8 cellular contexts compared by ENCODE assay signal in genomic region chr14:104978774-104979691, GRCh38. TPM values are rescaled to one million over a fixed set of nuclear protein-coding genes. Genes with fewer than 3 reads are reported as not detected.
DNase-seq lines count a peak whose midpoint lies in the region; ATAC-seq and TF ChIP-seq lines count a peak whose summit lies in the region.

No MANE protein-coding gene starts in this region.

- no peak overlapping the region for H3K4me3 ChIP-seq in aorta (ENCODE audit: low read length in 2 of 2)

- peak; percentile 14 for DNase-seq in natural killer cell
- DNase-seq in natural killer cell treated with Interleukin-12 subunit alpha and Interleukin-12 subunit beta and Interleukin-15 and Interleukin-18, amount 100 ng/mL, for 72 hours (ENCODE audit: low spot score), result no peak
- no peak for DNase-seq in effector memory CD8-positive, alpha-beta T cell
- DNase-seq in mesothelial cell of epicardium (ENCODE audit: low spot score in 2 of 2, unreplicated experiment in 2 of 2), result no peak
- DNase-seq in aorta, result peak; percentile 46 to 74
- DNase-seq in NCI-H446 treated with DMSO at 0.1 percent for 48 hours (lab: John Stamatoyannopoulos, UW), result no peak
- DNase-seq in NCI-H2107 (lab: John Stamatoyannopoulos, UW), result no peak

- intact Hi-C loops in natural killer cell (cut with micrococcal nuclease) (loop anchor here (10.0 kb wide), 1 partner anchor 376 kb away; no protein-coding TSS in a partner anchor), aorta (cut with DNase I) (no loop called here)

- H3K27me3 ChIP-seq in aorta (ENCODE audit: control insufficient read depth in 1 of 2, insufficient read depth in 2 of 2, low read length in 1 of 2), result no peaks in the 10 kb centered on the region

- no peak for ATAC-seq in natural killer cell
- no peak for ATAC-seq in natural killer cell treated with Interleukin-12 subunit alpha and Interleukin-12 subunit beta and Interleukin-15 and Interleukin-18, amount 100 ng/mL, for 72 hours
- ATAC-seq in effector memory CD8-positive, alpha-beta T cell (replicated peaks), result no peak
- no peak for ATAC-seq in aorta (ENCODE audit: low FRiP score)
- ATAC-seq in activated CD4-positive, CD25-positive, alpha-beta regulatory T cell treated with anti-CD3 and anti-CD28 coated beads, Interleukin-2, amount 50 U/mL, for 24 hours, result no peak

- H3K27ac Mint-ChIP-seq in natural killer cell, result peak overlapping the region in 1 of 2 donors; percentile 5
- no peak overlapping the region for H3K27ac Mint-ChIP-seq in natural killer cell treated with Interleukin-12 subunit alpha and Interleukin-12 subunit beta and Interleukin-15 and Interleukin-18, amount 100 ng/mL, for 72 hours
- H3K27ac Mint-ChIP-seq in effector memory CD8-positive, alpha-beta T cell, result no peak overlapping the region
- no peak overlapping the region for H3K27ac Mint-ChIP-seq in mesothelial cell of epicardium

- no peak for TF ChIP-seq CTCF in natural killer cell (IDR thresholded peaks at IDR 0.05)
- no peak for TF ChIP-seq CTCF in mesothelial cell of epicardium (IDR thresholded peaks at IDR 0.05; ENCODE audit: unreplicated experiment)

- H3K27ac ChIP-seq in aorta (ENCODE audit: low read depth in 1 of 2, low read length in 2 of 2), result no peak overlapping the region

- peaks cover 11 to 24% of the 10 kb centered on the region in 2 donors for H3K4me1 Mint-ChIP-seq in natural killer cell
- H3K4me1 Mint-ChIP-seq in natural killer cell treated with Interleukin-12 subunit alpha and Interleukin-12 subunit beta and Interleukin-15 and Interleukin-18, amount 100 ng/mL, for 72 hours (ENCODE audit: low read depth in 2 of 2), result peaks cover 9 to 11% of the 10 kb centered on the region in 2 donors
- H3K4me1 Mint-ChIP-seq in effector memory CD8-positive, alpha-beta T cell (ENCODE audit: low read depth in 2 of 2), result peaks cover 10 to 14% of the 10 kb centered on the region in 2 donors
- H3K4me1 Mint-ChIP-seq in mesothelial cell of epicardium, result peaks cover 11% of the 10 kb centered on the region

- WGBS in aorta, 2 donors, result 68% methylated on average over 32 of the region's 32 CpGs

- H3K9me3 ChIP-seq in aorta (ENCODE audit: control insufficient read depth, low read length), result no peaks in the 10 kb centered on the region

- H3K4me1 ChIP-seq in aorta (ENCODE audit: control insufficient read depth in 1 of 2, insufficient read depth in 2 of 2, low read length in 2 of 2), result no peaks in the 10 kb centered on the region

- H3K4me3 Mint-ChIP-seq in natural killer cell (peak overlapping the region; percentile 47), mesothelial cell of epicardium (peak overlapping the region; percentile 55)
- H3K4me3 Mint-ChIP-seq in natural killer cell treated with Interleukin-12 subunit alpha and Interleukin-12 subunit beta and Interleukin-15 and Interleukin-18, amount 100 ng/mL, for 72 hours, result no peak overlapping the region
- peak overlapping the region; percentile 35 to 45 for H3K4me3 Mint-ChIP-seq in effector memory CD8-positive, alpha-beta T cell

- H3K36me3 Mint-ChIP-seq in natural killer cell, result no peaks in the 10 kb centered on the region
- H3K36me3 Mint-ChIP-seq in natural killer cell treated with Interleukin-12 subunit alpha and Interleukin-12 subunit beta and Interleukin-15 and Interleukin-18, amount 100 ng/mL, for 72 hours, result no peaks in the 10 kb centered on the region
- peaks cover 8% of the 10 kb centered on the region for H3K36me3 Mint-ChIP-seq in effector memory CD8-positive, alpha-beta T cell (ENCODE audit: insufficient read depth)
- H3K36me3 Mint-ChIP-seq in mesothelial cell of epicardium, result no peaks in the 10 kb centered on the region

- peaks cover 8 to 22% of the 10 kb centered on the region in 2 donors for H3K27me3 Mint-ChIP-seq in natural killer cell (ENCODE audit: low read depth in 2 of 2)
- H3K27me3 Mint-ChIP-seq in natural killer cell treated with Interleukin-12 subunit alpha and Interleukin-12 subunit beta and Interleukin-15 and Interleukin-18, amount 100 ng/mL, for 72 hours, result peaks cover 10 to 17% of the 10 kb centered on the region in 2 donors
- peaks cover 25 to 42% of the 10 kb centered on the region in 2 donors for H3K27me3 Mint-ChIP-seq in effector memory CD8-positive, alpha-beta T cell
- peaks cover 25% of the 10 kb centered on the region for H3K27me3 Mint-ChIP-seq in mesothelial cell of epicardium (ENCODE audit: low read depth)

- no peaks in the 10 kb centered on the region for H3K36me3 ChIP-seq in aorta (ENCODE audit: control insufficient read depth in 1 of 2, insufficient read depth in 2 of 2, low read length in 1 of 2)

- H3K9me3 Mint-ChIP-seq in natural killer cell (no peaks in the 10 kb centered on the region), mesothelial cell of epicardium (no peaks in the 10 kb centered on the region)
- H3K9me3 Mint-ChIP-seq in natural killer cell treated with Interleukin-12 subunit alpha and Interleukin-12 subunit beta and Interleukin-15 and Interleukin-18, amount 100 ng/mL, for 72 hours, result no peaks in the 10 kb centered on the region
- H3K9me3 Mint-ChIP-seq in effector memory CD8-positive, alpha-beta T cell, result no peaks in the 10 kb centered on the region

RNA-seq across cellular contexts. Expression of gene AHNAK2, which starts 0.9 kb away (rescaled TPM):
- under 1 TPM in 1 of 3 donors, not detected in 2; 0.05 TPM for total RNA-seq in natural killer cell
- not detected for total RNA-seq in natural killer cell treated with Interleukin-12 subunit alpha and Interleukin-12 subunit beta and Interleukin-15 and Interleukin-18, amount 100 ng/mL, for 72 hours
- total RNA-seq in mesothelial cell of epicardium, result 2.4 to 2.8 TPM (median 2.6 TPM) in 3 replicates
- total RNA-seq in aorta, result 10 to 100 TPM; 25.5 to 61.3 TPM
- 10 to 100 TPM in 1 of 2 donors, 1 to 10 TPM in 1; 4.6 to 10.6 TPM for polyA plus RNA-seq in aorta

RNA-seq across cellular contexts. Expression of gene CLBA1, which starts 6.6 kb away (rescaled TPM):
- total RNA-seq in natural killer cell, result 1 to 10 TPM; 1.2 to 1.8 (median 1.3) TPM
- 1 to 10 TPM; 1.2 to 1.5 TPM for total RNA-seq in natural killer cell treated with Interleukin-12 subunit alpha and Interleukin-12 subunit beta and Interleukin-15 and Interleukin-18, amount 100 ng/mL, for 72 hours
- 9.0 to 10.3 TPM (median 10.2 TPM) in 3 replicates for total RNA-seq in mesothelial cell of epicardium
- 1 to 10 TPM; 2.6 to 5.1 TPM for total RNA-seq in aorta
- 10 to 100 TPM in 1 of 2 donors, 1 to 10 TPM in 1; 1.8 to 10.2 TPM for polyA plus RNA-seq in aorta

RNA-seq across cellular contexts. Expression of gene CDCA4, which starts 41.9 kb away (rescaled TPM):
- total RNA-seq in natural killer cell (10 to 100 TPM; 10.3 to 20.7 (median 16.6) TPM), mesothelial cell of epicardium (31.5 to 33.9 TPM (median 32.3 TPM) in 3 replicates), aorta (1 to 10 TPM; 4.1 to 5.9 TPM)
- total RNA-seq in natural killer cell treated with Interleukin-12 subunit alpha and Interleukin-12 subunit beta and Interleukin-15 and Interleukin-18, amount 100 ng/mL, for 72 hours, result 10 to 100 TPM; 39.9 to 71.5 TPM
- 1 to 10 TPM; 3.0 to 3.7 TPM for polyA plus RNA-seq in aorta

RNA-seq across cellular contexts. Expression of gene PLD4, which starts 54.4 kb away (rescaled TPM):
- 1 to 10 TPM; 1.7 to 7.2 (median 2.9) TPM for total RNA-seq in natural killer cell
- total RNA-seq in natural killer cell treated with Interleukin-12 subunit alpha and Interleukin-12 subunit beta and Interleukin-15 and Interleukin-18, amount 100 ng/mL, for 72 hours, result not detected
- total RNA-seq in mesothelial cell of epicardium, result 0.58 to 0.78 TPM (median 0.75 TPM) in 3 replicates
- 1 to 10 TPM in 1 of 2 donors, under 1 TPM in 1; 0.62 to 1.7 TPM for total RNA-seq in aorta
- under 1 TPM in 1 of 2 donors, not detected in 1; 0.38 TPM for polyA plus RNA-seq in aorta

Comparison
In these comparisons a context has a peak if more than half of its experiments do, and no peak if none do; other contexts are left out.
1. DNase-seq: peak in natural killer cell (single experiment) and aorta (2 of 2); none in natural killer cell treated with Interleukin-12 subunit alpha and Interleukin-12 subunit beta and Interleukin-15 and Interleukin-18, amount 100 ng/mL, for 72 hours (single experiment), effector memory CD8-positive, alpha-beta T cell (0 of 3), mesothelial cell of epicardium (0 of 2), NCI-H446 treated with DMSO at 0.1 percent for 48 hours (single experiment) and NCI-H2107 (single experiment).